Comparison of ENCODE assay signal across 3 cellular contexts in the genomic region with DNA sequence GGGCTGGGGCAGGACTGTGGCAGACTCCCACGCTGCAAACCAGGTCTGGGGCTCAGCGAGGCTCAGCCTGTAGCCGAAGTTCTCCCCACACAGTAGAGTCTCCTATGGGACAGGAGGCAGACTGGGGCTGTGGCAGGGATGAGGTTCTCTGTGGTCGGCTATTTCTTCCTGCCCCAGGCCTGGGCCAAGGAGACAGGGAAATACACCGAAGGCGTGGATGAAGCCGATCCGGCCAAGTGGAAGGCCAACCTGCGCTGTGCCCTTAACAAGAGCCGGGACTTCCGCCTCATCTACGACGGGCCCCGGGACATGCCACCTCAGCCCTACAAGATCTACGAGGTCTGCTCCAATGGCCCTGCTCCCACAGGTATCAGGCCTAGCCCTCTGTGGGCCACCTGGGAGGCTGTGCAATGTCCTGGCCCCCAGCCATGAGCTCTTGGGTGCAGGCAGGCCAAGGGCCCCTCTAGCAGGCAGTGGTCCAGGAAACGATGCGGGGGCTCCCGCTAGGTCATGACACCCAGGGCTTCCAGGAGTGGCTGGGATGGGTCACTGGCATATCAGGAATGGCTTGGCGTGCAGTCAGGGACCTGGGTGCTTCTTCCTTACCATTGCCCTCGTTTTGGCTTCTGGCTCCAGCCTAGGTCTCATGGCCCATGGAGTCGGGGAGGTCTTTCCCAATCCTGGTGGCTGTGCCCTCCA.
TF ChIP-seq lines count a peak whose summit lies in the region.

No MANE protein-coding gene starts in this region.

TF ChIP-seq in HEK293, 187 proteins besides CTCF, POLR2A, EP300 and RAD21:
- TF ChIP-seq KLF9 (tag by site-specific recombination; IDR thresholded peaks at IDR 0.05; ENCODE audit: low read depth) (no peak), SALL2 (tag by site-specific recombination; IDR thresholded peaks at IDR 0.05; ENCODE audit: borderline replicate concordance) (no peak), ZBTB17 (tag by site-specific recombination; IDR thresholded peaks at IDR 0.05) (peak; percentile 87), ATF2 (tag by site-specific recombination; IDR thresholded peaks at IDR 0.05; ENCODE audit: low read depth) (no peak)

TF ChIP-seq in K562, 482 proteins besides CTCF, POLR2A, EP300 and RAD21:
- 0 out of 2 replicates have a peak, but pooled peaks have one; percentile 33 for TF ChIP-seq ZNF511 (CRISPR knock-in tag; IDR thresholded peaks at IDR 0.05)
- TF ChIP-seq ZBTB17 (CRISPR knock-in tag; IDR thresholded peaks at IDR 0.05), result peak; percentile 77; the same call in 1 of the 2 replicates
- TF ChIP-seq, protein P1, sequence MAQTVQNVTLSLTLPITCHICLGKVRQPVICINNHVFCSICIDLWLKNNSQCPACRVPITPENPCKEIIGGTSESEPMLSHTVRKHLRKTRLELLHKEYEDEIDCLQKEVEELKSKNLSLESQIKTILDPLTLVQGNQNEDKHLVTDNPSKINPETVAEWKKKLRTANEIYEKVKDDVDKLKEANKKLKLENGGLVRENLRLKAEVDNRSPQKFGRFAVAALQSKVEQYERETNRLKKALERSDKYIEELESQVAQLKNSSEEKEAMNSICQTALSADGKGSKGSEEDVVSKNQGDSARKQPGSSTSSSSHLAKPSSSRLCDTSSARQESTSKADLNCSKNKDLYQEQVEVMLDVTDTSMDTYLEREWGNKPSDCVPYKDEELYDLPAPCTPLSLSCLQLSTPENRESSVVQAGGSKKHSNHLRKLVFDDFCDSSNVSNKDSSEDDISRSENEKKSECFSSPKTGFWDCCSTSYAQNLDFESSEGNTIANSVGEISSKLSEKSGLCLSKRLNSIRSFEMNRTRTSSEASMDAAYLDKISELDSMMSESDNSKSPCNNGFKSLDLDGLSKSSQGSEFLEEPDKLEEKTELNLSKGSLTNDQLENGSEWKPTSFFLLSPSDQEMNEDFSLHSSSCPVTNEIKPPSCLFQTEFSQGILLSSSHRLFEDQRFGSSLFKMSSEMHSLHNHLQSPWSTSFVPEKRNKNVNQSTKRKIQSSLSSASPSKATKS (CRISPR knock-in tag; IDR thresholded peaks at IDR 0.05), result no peak
- TF ChIP-seq, protein P2, sequence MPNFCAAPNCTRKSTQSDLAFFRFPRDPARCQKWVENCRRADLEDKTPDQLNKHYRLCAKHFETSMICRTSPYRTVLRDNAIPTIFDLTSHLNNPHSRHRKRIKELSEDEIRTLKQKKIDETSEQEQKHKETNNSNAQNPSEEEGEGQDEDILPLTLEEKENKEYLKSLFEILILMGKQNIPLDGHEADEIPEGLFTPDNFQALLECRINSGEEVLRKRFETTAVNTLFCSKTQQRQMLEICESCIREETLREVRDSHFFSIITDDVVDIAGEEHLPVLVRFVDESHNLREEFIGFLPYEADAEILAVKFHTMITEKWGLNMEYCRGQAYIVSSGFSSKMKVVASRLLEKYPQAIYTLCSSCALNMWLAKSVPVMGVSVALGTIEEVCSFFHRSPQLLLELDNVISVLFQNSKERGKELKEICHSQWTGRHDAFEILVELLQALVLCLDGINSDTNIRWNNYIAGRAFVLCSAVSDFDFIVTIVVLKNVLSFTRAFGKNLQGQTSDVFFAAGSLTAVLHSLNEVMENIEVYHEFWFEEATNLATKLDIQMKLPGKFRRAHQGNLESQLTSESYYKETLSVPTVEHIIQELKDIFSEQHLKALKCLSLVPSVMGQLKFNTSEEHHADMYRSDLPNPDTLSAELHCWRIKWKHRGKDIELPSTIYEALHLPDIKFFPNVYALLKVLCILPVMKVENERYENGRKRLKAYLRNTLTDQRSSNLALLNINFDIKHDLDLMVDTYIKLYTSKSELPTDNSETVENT (CRISPR knock-in tag; IDR thresholded peaks at IDR 0.05), result 0 out of 2 replicates have a peak, but pooled peaks have one; percentile 13
- no peak for TF ChIP-seq BRCA1 (IDR thresholded peaks at IDR 0.05)
- 0 out of 2 replicates have a peak, but pooled peaks have one; percentile 75 for TF ChIP-seq BRCA1 (CRISPR knock-in tag; IDR thresholded peaks at IDR 0.05)

TF ChIP-seq in WTC11, 78 proteins besides CTCF, POLR2A, EP300 and RAD21:
- TF ChIP-seq ZNF219 (CRISPR knock-in tag; IDR thresholded peaks at IDR 0.05; ENCODE audit: borderline replicate concordance) (no peak), NFYB (CRISPR knock-in tag; conservative IDR thresholded peaks at IDR 0.05; ENCODE audit: low read depth) (no peak), RELA (CRISPR knock-in tag; IDR thresholded peaks at IDR 0.05; ENCODE audit: borderline replicate concordance) (no peak), FOXP1 (CRISPR knock-in tag; IDR thresholded peaks at IDR 0.05; ENCODE audit: borderline replicate concordance) (no peak), EMX1 (CRISPR knock-in tag; IDR thresholded peaks at IDR 0.05) (no peak), E2F5 (CRISPR knock-in tag; IDR thresholded peaks at IDR 0.05) (no peak), ZNF671 (CRISPR knock-in tag; IDR thresholded peaks at IDR 0.05) (no peak), NFATC4 (CRISPR knock-in tag; IDR thresholded peaks at IDR 0.05) (no peak), SP1 (CRISPR knock-in tag; conservative IDR thresholded peaks at IDR 0.05) (no peak), TP53 (CRISPR knock-in tag; IDR thresholded peaks at IDR 0.05) (no peak), CREM (CRISPR knock-in tag; IDR thresholded peaks at IDR 0.05) (no peak), ELF4 (CRISPR knock-in tag; IDR thresholded peaks at IDR 0.05; ENCODE audit: low read depth) (no peak), ZNF396 (CRISPR knock-in tag; IDR thresholded peaks at IDR 0.05; ENCODE audit: borderline replicate concordance) (no peak), NR3C1 (CRISPR knock-in tag; conservative IDR thresholded peaks at IDR 0.05; ENCODE audit: low read depth) (no peak)
- TF ChIP-seq, protein P3, sequence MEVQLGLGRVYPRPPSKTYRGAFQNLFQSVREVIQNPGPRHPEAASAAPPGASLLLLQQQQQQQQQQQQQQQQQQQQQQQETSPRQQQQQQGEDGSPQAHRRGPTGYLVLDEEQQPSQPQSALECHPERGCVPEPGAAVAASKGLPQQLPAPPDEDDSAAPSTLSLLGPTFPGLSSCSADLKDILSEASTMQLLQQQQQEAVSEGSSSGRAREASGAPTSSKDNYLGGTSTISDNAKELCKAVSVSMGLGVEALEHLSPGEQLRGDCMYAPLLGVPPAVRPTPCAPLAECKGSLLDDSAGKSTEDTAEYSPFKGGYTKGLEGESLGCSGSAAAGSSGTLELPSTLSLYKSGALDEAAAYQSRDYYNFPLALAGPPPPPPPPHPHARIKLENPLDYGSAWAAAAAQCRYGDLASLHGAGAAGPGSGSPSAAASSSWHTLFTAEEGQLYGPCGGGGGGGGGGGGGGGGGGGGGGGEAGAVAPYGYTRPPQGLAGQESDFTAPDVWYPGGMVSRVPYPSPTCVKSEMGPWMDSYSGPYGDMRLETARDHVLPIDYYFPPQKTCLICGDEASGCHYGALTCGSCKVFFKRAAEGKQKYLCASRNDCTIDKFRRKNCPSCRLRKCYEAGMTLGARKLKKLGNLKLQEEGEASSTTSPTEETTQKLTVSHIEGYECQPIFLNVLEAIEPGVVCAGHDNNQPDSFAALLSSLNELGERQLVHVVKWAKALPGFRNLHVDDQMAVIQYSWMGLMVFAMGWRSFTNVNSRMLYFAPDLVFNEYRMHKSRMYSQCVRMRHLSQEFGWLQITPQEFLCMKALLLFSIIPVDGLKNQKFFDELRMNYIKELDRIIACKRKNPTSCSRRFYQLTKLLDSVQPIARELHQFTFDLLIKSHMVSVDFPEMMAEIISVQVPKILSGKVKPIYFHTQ (CRISPR knock-in tag; IDR thresholded peaks at IDR 0.05), result no peak
- TF ChIP-seq, protein P4, sequence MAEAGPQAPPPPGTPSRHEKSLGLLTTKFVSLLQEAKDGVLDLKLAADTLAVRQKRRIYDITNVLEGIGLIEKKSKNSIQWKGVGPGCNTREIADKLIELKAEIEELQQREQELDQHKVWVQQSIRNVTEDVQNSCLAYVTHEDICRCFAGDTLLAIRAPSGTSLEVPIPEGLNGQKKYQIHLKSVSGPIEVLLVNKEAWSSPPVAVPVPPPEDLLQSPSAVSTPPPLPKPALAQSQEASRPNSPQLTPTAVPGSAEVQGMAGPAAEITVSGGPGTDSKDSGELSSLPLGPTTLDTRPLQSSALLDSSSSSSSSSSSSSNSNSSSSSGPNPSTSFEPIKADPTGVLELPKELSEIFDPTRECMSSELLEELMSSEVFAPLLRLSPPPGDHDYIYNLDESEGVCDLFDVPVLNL (CRISPR knock-in tag; IDR thresholded peaks at IDR 0.05; ENCODE audit: borderline replicate concordance, low read depth), result no peak
- TF ChIP-seq, protein P5, sequence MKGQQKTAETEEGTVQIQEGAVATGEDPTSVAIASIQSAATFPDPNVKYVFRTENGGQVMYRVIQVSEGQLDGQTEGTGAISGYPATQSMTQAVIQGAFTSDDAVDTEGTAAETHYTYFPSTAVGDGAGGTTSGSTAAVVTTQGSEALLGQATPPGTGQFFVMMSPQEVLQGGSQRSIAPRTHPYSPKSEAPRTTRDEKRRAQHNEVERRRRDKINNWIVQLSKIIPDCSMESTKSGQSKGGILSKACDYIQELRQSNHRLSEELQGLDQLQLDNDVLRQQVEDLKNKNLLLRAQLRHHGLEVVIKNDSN (CRISPR knock-in tag; IDR thresholded peaks at IDR 0.05), result no peak
- TF ChIP-seq, protein P6, sequence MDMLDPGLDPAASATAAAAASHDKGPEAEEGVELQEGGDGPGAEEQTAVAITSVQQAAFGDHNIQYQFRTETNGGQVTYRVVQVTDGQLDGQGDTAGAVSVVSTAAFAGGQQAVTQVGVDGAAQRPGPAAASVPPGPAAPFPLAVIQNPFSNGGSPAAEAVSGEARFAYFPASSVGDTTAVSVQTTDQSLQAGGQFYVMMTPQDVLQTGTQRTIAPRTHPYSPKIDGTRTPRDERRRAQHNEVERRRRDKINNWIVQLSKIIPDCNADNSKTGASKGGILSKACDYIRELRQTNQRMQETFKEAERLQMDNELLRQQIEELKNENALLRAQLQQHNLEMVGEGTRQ (CRISPR knock-in tag; IDR thresholded peaks at IDR 0.05), result no peak
- TF ChIP-seq, protein P7, sequence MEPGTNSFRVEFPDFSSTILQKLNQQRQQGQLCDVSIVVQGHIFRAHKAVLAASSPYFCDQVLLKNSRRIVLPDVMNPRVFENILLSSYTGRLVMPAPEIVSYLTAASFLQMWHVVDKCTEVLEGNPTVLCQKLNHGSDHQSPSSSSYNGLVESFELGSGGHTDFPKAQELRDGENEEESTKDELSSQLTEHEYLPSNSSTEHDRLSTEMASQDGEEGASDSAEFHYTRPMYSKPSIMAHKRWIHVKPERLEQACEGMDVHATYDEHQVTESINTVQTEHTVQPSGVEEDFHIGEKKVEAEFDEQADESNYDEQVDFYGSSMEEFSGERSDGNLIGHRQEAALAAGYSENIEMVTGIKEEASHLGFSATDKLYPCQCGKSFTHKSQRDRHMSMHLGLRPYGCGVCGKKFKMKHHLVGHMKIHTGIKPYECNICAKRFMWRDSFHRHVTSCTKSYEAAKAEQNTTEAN (CRISPR knock-in tag; IDR thresholded peaks at IDR 0.05), result no peak
